Comparison of ENCODE assay signal across 11 cellular contexts in the genomic region with DNA sequence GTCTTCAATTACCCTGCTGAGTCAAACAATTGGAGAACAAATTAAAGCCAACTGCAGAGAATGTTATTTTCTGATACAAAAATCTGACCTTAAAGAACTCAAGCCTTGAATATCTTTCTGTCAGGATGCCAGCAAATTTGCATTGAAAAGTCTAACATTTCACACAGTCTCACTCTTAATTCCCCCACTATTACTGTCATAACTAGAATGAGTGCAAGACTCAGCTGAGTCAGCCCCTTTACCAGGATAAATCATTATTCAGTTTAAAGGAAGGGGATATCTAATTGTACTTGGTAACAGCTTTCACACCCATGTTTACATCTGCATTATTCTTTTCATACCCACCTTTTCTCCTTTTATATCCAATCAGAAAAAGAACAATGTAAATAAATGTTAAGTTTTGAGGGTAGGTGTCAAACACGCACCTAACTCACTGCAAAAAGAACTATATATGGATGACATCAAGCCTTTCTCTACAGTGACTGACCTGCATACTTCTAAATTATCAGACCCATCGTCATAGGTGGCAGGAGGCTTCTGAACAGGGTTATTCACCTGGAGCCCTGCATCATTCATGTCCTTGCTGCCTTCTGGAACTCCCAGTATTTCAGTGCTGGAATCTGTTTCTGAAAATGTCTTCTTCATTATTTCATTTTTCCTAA.
A peak's percentile ranks its signal among the peaks of the same experiment; 100 is the strongest.
DNase-seq lines count a peak whose midpoint lies in the region; ATAC-seq and TF ChIP-seq lines count a peak whose summit lies in the region.
"Had no signal": no experiment of that assay in that cellular context is flagged by ENCODE, and none has a peak within 500 bp of the region (broad histone marks: within the 10 kb centered on the region; RNA-seq: fewer than 3 reads in every experiment).

No MANE protein-coding gene starts in this region.

- H3K36me3 Mint-ChIP-seq in IgD-negative memory B cell (peaks cover 20% of the 10 kb centered on the region), Calu3 (ENCODE audit: insufficient read depth, unreplicated experiment) (no peaks in the 10 kb centered on the region)

- DNase-seq in activated CD4-positive, CD25-positive, alpha-beta regulatory T cell treated with anti-CD3 and anti-CD28 coated beads, Interleukin-2, amount 50 U/mL, for 72 hours = no peak
- no peak for DNase-seq in mucosa of descending colon
- DNase-seq in HuH-7 (ENCODE audit: low spot score) = no peak
- no peak for DNase-seq in Calu3
- DNase-seq: effector memory CD8-positive, alpha-beta T cell had no signal

- ATAC-seq in activated CD4-positive, CD25-positive, alpha-beta regulatory T cell treated with anti-CD3 and anti-CD28 coated beads, Interleukin-2, amount 50 U/mL, for 24 hours = peak; percentile 32 to 33
- peak; percentile 56 for ATAC-seq in HG02763 (IDR thresholded peaks at IDR 0.05; ENCODE audit: unreplicated experiment)
- ATAC-seq in mucosa of descending colon = no peak
- ATAC-seq: effector memory CD8-positive, alpha-beta T cell had no signal

- H3K9me3 Mint-ChIP-seq in IgD-negative memory B cell (peaks cover 0 to 5% (median 2%) of the 10 kb centered on the region in 3 donors), Calu3 (ENCODE audit: low read depth, unreplicated experiment) (peaks cover 3% of the 10 kb centered on the region)
- H3K9me3 Mint-ChIP-seq: activated T-helper 1 cell treated with anti-CD3 and anti-CD28 coated beads, Interleukin-12 subunit alpha, Interleukin-12 subunit beta, Interleukin-2, Interleukin-4 antibody, amounts not matched to agents 30 ng/mL and 10 ng/mL and 1 ng/mL, durations not matched to agents 14 hours and 24 hours and 36 hours had no signal

- H3K36me3 ChIP-seq in subcutaneous abdominal adipose tissue (ENCODE audit: control insufficient read depth in 5 of 5, insufficient read depth in 5 of 5, low read length in 5 of 5) = no peaks in the 10 kb centered on the region
- H3K36me3 ChIP-seq in mucosa of descending colon (ENCODE audit: low read depth) = no peaks in the 10 kb centered on the region

- H3K4me3 Mint-ChIP-seq in IgD-negative memory B cell = peak overlapping the region; percentile 90 to 96 (median 95)
- H3K4me3 Mint-ChIP-seq in Calu3 (ENCODE audit: low read depth, unreplicated experiment) = no peak overlapping the region
- H3K4me3 Mint-ChIP-seq: activated T-helper 1 cell treated with anti-CD3 and anti-CD28 coated beads, Interleukin-12 subunit alpha, Interleukin-12 subunit beta, Interleukin-2, Interleukin-4 antibody, amounts not matched to agents 30 ng/mL and 10 ng/mL and 1 ng/mL, durations not matched to agents 14 hours and 24 hours and 36 hours; effector memory CD8-positive, alpha-beta T cell had no signal

- no TSS peak for BruUV-seq in Calu3 (replicated peaks; lab: Mats Ljungman, UMichigan)

- H3K9me3 ChIP-seq in subcutaneous abdominal adipose tissue (ENCODE audit: control insufficient read depth in 5 of 5, low read length in 5 of 5) (no peaks in the 10 kb centered on the region), mucosa of descending colon (no peaks in the 10 kb centered on the region)

- H3K27ac ChIP-seq in subcutaneous abdominal adipose tissue (ENCODE audit: low read depth, low read length) = no peak overlapping the region
- H3K27ac ChIP-seq: 22Rv1 had no signal

- TF ChIP-seq CTCF in mucosa of descending colon (IDR thresholded peaks at IDR 0.05) = no peak
- no peak for TF ChIP-seq CTCF in Calu3 (IDR thresholded peaks at IDR 0.05; ENCODE audit: unreplicated experiment)

- H3K27me3 ChIP-seq in subcutaneous abdominal adipose tissue (ENCODE audit: control insufficient read depth in 5 of 5, insufficient read depth in 4 of 5, low read length in 5 of 5) = no peaks in the 10 kb centered on the region

- peak overlapping the region in 2 of 5 donors; percentile 31 to 35 for H3K9ac ChIP-seq in subcutaneous abdominal adipose tissue (ENCODE audit: low read length in 5 of 5)

- intact Hi-C loops in mucosa of descending colon (cut with DNase I, micrococcal nuclease) = no loop called here
- intact Hi-C loops in Calu3 (cut with micrococcal nuclease; ENCODE audit: unreplicated experiment) = no loop called here

- H3K4me1 ChIP-seq in subcutaneous abdominal adipose tissue (ENCODE audit: control insufficient read depth in 5 of 5, insufficient read depth in 5 of 5, low read length in 5 of 5) (peaks cover 0 to 4% (median 0%) of the 10 kb centered on the region in 5 donors), mucosa of descending colon (ENCODE audit: low read depth) (no peaks in the 10 kb centered on the region)

- peak overlapping the region; percentile 12 to 50 (median 44) for H3K4me3 ChIP-seq in subcutaneous abdominal adipose tissue (ENCODE audit: low read depth in 1 of 5, low read length in 5 of 5)
- no peak overlapping the region for H3K4me3 ChIP-seq in mucosa of descending colon

- peak overlapping the region; percentile 83 to 94 (median 93) for H3K27ac Mint-ChIP-seq in IgD-negative memory B cell
- H3K27ac Mint-ChIP-seq in Calu3 (ENCODE audit: unreplicated experiment) = no peak overlapping the region
- H3K27ac Mint-ChIP-seq: activated T-helper 1 cell treated with anti-CD3 and anti-CD28 coated beads, Interleukin-12 subunit alpha, Interleukin-12 subunit beta, Interleukin-2, Interleukin-4 antibody, amounts not matched to agents 30 ng/mL and 10 ng/mL and 1 ng/mL, durations not matched to agents 14 hours and 24 hours and 36 hours; effector memory CD8-positive, alpha-beta T cell had no signal

- CTCF ChIA-PET in Calu3 (lab: Charles Lee) = no interaction called here

- no peaks in the 10 kb centered on the region for H3K27me3 Mint-ChIP-seq in IgD-negative memory B cell
- H3K27me3 Mint-ChIP-seq in Calu3 (ENCODE audit: unreplicated experiment) = no peaks in the 10 kb centered on the region

- peaks cover 34 to 46% (median 34%) of the 10 kb centered on the region in 3 donors for H3K4me1 Mint-ChIP-seq in IgD-negative memory B cell
- no peaks in the 10 kb centered on the region for H3K4me1 Mint-ChIP-seq in Calu3 (ENCODE audit: low read depth, unreplicated experiment)
